Comparison of ENCODE assay signal across 29 cellular contexts in genomic region chr5:152838241-152838786, GRCh38.
"Had no signal": no experiment of that assay in that cellular context is flagged by ENCODE, and none has a peak within 500 bp of the region (broad histone marks: within the 10 kb centered on the region; RNA-seq: fewer than 3 reads in every experiment).

No MANE protein-coding gene starts in this region.

- H3K27ac Mint-ChIP-seq: activated CD4-positive, alpha-beta T cell treated with anti-CD3 and anti-CD28 coated beads for 36 hours; activated CD8-positive, alpha-beta memory T cell treated with anti-CD3 and anti-CD28 coated beads, Interleukin-2, amount 10 ng/mL, durations not matched to agents 7 days and 5 days; activated CD8-positive, alpha-beta T cell treated with anti-CD3 and anti-CD28 coated beads, Interleukin-2, amount 10 ng/mL, durations not matched to agents 7 days and 5 days; activated naive CD8-positive, alpha-beta T cell; activated T-helper 2 cell treated with anti-CD3 and anti-CD28 coated beads, Interferon-gamma antibody, Interleukin-2, Interleukin-4, amounts not matched to agents 10 μg/mL and 5 μg/mL and 100 μg/mL, durations not matched to agents 14 hours and 24 hours and 36 hours; effector memory CD8-positive, alpha-beta T cell; immature natural killer cell; natural killer cell treated with Interleukin-12 subunit alpha and Interleukin-12 subunit beta and Interleukin-15 and Interleukin-18, amount 100 ng/mL, for 72 hours; T-helper 2 cell treated with Interferon-gamma antibody and Interleukin-4, amounts not matched to agents 5 μg/mL and 100 μg/mL, for 36 hours; type B pancreatic cell had no signal

- H3K27me3 ChIP-seq: body of pancreas, gastroesophageal sphincter, pancreas, uterus had no signal

- DNase-seq: activated CD4-positive, alpha-beta T cell treated with anti-CD3 and anti-CD28 coated beads for 36 hours; activated CD4-positive, CD25-positive, alpha-beta regulatory T cell; activated CD8-positive, alpha-beta memory T cell treated with anti-CD3 and anti-CD28 coated beads, Interleukin-2, amount 10 ng/mL, durations not matched to agents 7 days and 5 days; activated CD8-positive, alpha-beta T cell treated with anti-CD3 and anti-CD28 coated beads, Interleukin-2, amount 10 ng/mL, durations not matched to agents 7 days and 5 days; activated naive CD4-positive, alpha-beta T cell treated with Interleukin-2 at 50 U/mL for 16 hours; activated T-cell treated with anti-CD3 and anti-CD28 coated beads, Interleukin-2, amount 50 U/mL, for 48 hours; anterior cingulate cortex; body of pancreas; dorsolateral prefrontal cortex; effector memory CD8-positive, alpha-beta T cell; hypothalamus; immature natural killer cell; kidney; mesendoderm; nucleus accumbens; pancreas; stimulated activated CD4-positive, alpha-beta T cell treated with anti-CD3 and anti-CD28 coated beads, Interleukin-4, amount 100 ng/mL, for 1 hour; stimulated activated naive CD8-positive, alpha-beta T cell treated with anti-CD3 and anti-CD28 coated beads, Interleukin-15, Interleukin-2, amounts not matched to agents 100 U/mL and 50 U/mL, for 24 hours; T-helper 1 cell; uterus had no signal

- H3K4me1 ChIP-seq: body of pancreas, gastroesophageal sphincter, pancreas, prostate gland, uterus had no signal

- H3K4me1 Mint-ChIP-seq: activated CD4-positive, alpha-beta T cell treated with anti-CD3 and anti-CD28 coated beads for 36 hours; activated CD8-positive, alpha-beta memory T cell treated with anti-CD3 and anti-CD28 coated beads, Interleukin-2, amount 10 ng/mL, durations not matched to agents 7 days and 5 days; immature natural killer cell had no signal

- ATAC-seq: activated CD4-positive, alpha-beta T cell treated with anti-CD3 and anti-CD28 coated beads for 36 hours; activated CD8-positive, alpha-beta memory T cell treated with anti-CD3 and anti-CD28 coated beads, Interleukin-2, amount 10 ng/mL, durations not matched to agents 7 days and 5 days; activated CD8-positive, alpha-beta T cell treated with anti-CD3 and anti-CD28 coated beads, Interleukin-2, amount 10 ng/mL, durations not matched to agents 7 days and 5 days; body of pancreas; effector memory CD8-positive, alpha-beta T cell; gastroesophageal sphincter; natural killer cell treated with Interleukin-12 subunit alpha and Interleukin-12 subunit beta and Interleukin-15 and Interleukin-18, amount 100 ng/mL, for 72 hours; pancreas; stimulated activated naive CD8-positive, alpha-beta T cell treated with anti-CD3 and anti-CD28 coated beads, Interleukin-15, Interleukin-2, amounts not matched to agents 100 U/mL and 50 U/mL, for 24 hours had no signal

- H3K9me3 ChIP-seq: body of pancreas, gastroesophageal sphincter, pancreas, prostate gland, uterus had no signal

- H3K27ac ChIP-seq: body of pancreas, dorsolateral prefrontal cortex, gastroesophageal sphincter, pancreas, prostate gland, uterus had no signal

- H3K27me3 Mint-ChIP-seq: activated CD4-positive, alpha-beta T cell treated with anti-CD3 and anti-CD28 coated beads for 36 hours; activated CD8-positive, alpha-beta memory T cell treated with anti-CD3 and anti-CD28 coated beads, Interleukin-2, amount 10 ng/mL, durations not matched to agents 7 days and 5 days; activated naive CD8-positive, alpha-beta T cell; effector memory CD8-positive, alpha-beta T cell; natural killer cell treated with Interleukin-12 subunit alpha and Interleukin-12 subunit beta and Interleukin-15 and Interleukin-18, amount 100 ng/mL, for 72 hours; type B pancreatic cell had no signal

- H3K4me3 ChIP-seq: body of pancreas, coronary artery, dorsolateral prefrontal cortex, gastroesophageal sphincter, lung, pancreas, prostate gland, uterus had no signal

- H3K36me3 ChIP-seq: gastroesophageal sphincter, pancreas, prostate gland, uterus had no signal

- H3K9me3 Mint-ChIP-seq: effector memory CD8-positive, alpha-beta T cell; type B pancreatic cell had no signal

- H3K36me3 Mint-ChIP-seq: activated CD8-positive, alpha-beta memory T cell treated with anti-CD3 and anti-CD28 coated beads, Interleukin-2, amount 10 ng/mL, durations not matched to agents 7 days and 5 days; activated naive CD8-positive, alpha-beta T cell; immature natural killer cell; natural killer cell treated with Interleukin-12 subunit alpha and Interleukin-12 subunit beta and Interleukin-15 and Interleukin-18, amount 100 ng/mL, for 72 hours; type B pancreatic cell had no signal

- H3K4me3 Mint-ChIP-seq: activated CD4-positive, alpha-beta T cell treated with anti-CD3 and anti-CD28 coated beads for 36 hours; activated CD8-positive, alpha-beta memory T cell treated with anti-CD3 and anti-CD28 coated beads, Interleukin-2, amount 10 ng/mL, durations not matched to agents 7 days and 5 days; activated CD8-positive, alpha-beta T cell treated with anti-CD3 and anti-CD28 coated beads, Interleukin-2, amount 10 ng/mL, durations not matched to agents 7 days and 5 days; activated naive CD8-positive, alpha-beta T cell; effector memory CD8-positive, alpha-beta T cell; immature natural killer cell; natural killer cell treated with Interleukin-12 subunit alpha and Interleukin-12 subunit beta and Interleukin-15 and Interleukin-18, amount 100 ng/mL, for 72 hours; T-helper 2 cell treated with Interferon-gamma antibody and Interleukin-4, amounts not matched to agents 5 μg/mL and 100 μg/mL, for 36 hours; type B pancreatic cell had no signal
